11 cellular contexts compared by ENCODE assay signal in genomic region chr21:17441370-17441769, GRCh38.
DNase-seq lines count a peak whose midpoint lies in the region; ATAC-seq, FAIRE-seq and TF ChIP-seq lines count a peak whose summit lies in the region.
"Had no signal": no experiment of that assay in that cellular context is flagged by ENCODE, and none has a peak within 500 bp of the region (broad histone marks: within the 10 kb centered on the region; RNA-seq: fewer than 3 reads in every experiment).

No MANE protein-coding gene starts in this region.

- H3K79me2 ChIP-seq in GM23338 (replicated peaks; ENCODE audit: insufficient read depth), result no peaks in the 10 kb centered on the region

- H3K27ac ChIP-seq in GM23338 (ENCODE audit: low read depth) (no peak overlapping the region), neuronal stem cell (replicated peaks; ENCODE audit: low read length) (no peak overlapping the region)
- H3K27ac ChIP-seq: BLaER1 had no signal

- H3F3A ChIP-seq in GM23338 (replicated peaks; ENCODE audit: low read depth), result no peaks in the 10 kb centered on the region

- no peak overlapping the region for H2AFZ ChIP-seq in GM23338
- peak overlapping the region; percentile 25 for H2AFZ ChIP-seq in neuronal stem cell (ENCODE audit: low read length)

- no peaks in the 10 kb centered on the region for H4K20me1 ChIP-seq in GM23338 (replicated peaks; ENCODE audit: insufficient read depth)
- H4K20me1 ChIP-seq: BLaER1 had no signal

- H2BK120ac ChIP-seq in neuronal stem cell (ENCODE audit: low read depth, low read length), result no peak overlapping the region

- no peak overlapping the region for H2BK15ac ChIP-seq in neuronal stem cell (ENCODE audit: low read length)

- H3K27me3 Mint-ChIP-seq in GM23338 (ENCODE audit: insufficient read depth, low read depth, poor library complexity), result peaks cover 8% of the 10 kb centered on the region

- peaks cover 38% of the 10 kb centered on the region for H3K4me1 Mint-ChIP-seq in GM23338

- no peak overlapping the region for H3K4me3 ChIP-seq in GM23338
- no peak overlapping the region for H3K4me3 ChIP-seq in epithelial cell of esophagus (ENCODE audit: low read length)
- no peak overlapping the region for H3K4me3 ChIP-seq in neuronal stem cell (ENCODE audit: low read length in 2 of 2)
- H3K4me3 ChIP-seq: BLaER1 had no signal

- no peak overlapping the region for H4K8ac ChIP-seq in neuronal stem cell (ENCODE audit: low read depth, low read length)

- H3K14ac ChIP-seq in neuronal stem cell (ENCODE audit: low read length), result no peak overlapping the region

- no peak overlapping the region for H3K4me3 Mint-ChIP-seq in GM23338
- H3K4me3 Mint-ChIP-seq: dendritic cell treated with granulocyte-macrophage colony-stimulating factor and Interleukin-4, amounts not matched to agents 40 ng/mL and 50 ng/mL, for 4 days had no signal

- no peak overlapping the region for H3K27ac Mint-ChIP-seq in GM23338
- H3K27ac Mint-ChIP-seq: dendritic cell treated with granulocyte-macrophage colony-stimulating factor and Interleukin-4, amounts not matched to agents 40 ng/mL and 50 ng/mL, for 4 days had no signal

- no peaks in the 10 kb centered on the region for H3K9me2 ChIP-seq in GM23338 (ENCODE audit: insufficient read depth)

- TF ChIP-seq CTCF in GM23338 (conservative IDR thresholded peaks at IDR 0.05; ENCODE audit: low read depth in 2 of 2), result no peak
- no peak for TF ChIP-seq CTCF in epithelial cell of esophagus (IDR thresholded peaks at IDR 0.05; ENCODE audit: insufficient read depth, low read depth, low read length, missing control alignments)

- DNase-seq in GM23338 (ENCODE audit: low spot score), result peak; percentile 30
- peak; percentile 91 for DNase-seq in NCI-H446 treated with DMSO at 0.1 percent for 48 hours (lab: John Stamatoyannopoulos, UW)
- peak; percentile 90 for DNase-seq in epithelial cell of esophagus (ENCODE audit: low read depth)
- no peak for DNase-seq in neuronal stem cell (ENCODE audit: low spot score)
- no peak for DNase-seq in NCI-H226
- no peak for DNase-seq in AG20443 (ENCODE audit: low spot score)
- DNase-seq in urothelium cell line (ENCODE audit: low spot score), result no peak
- DNase-seq: Karpas-422 had no signal

- H3K4me1 ChIP-seq in GM23338 (ENCODE audit: insufficient read depth) (peaks cover 15% of the 10 kb centered on the region), neuronal stem cell (ENCODE audit: control insufficient read depth in 2 of 2, insufficient read depth in 1 of 2, low read depth in 1 of 2, low read length in 2 of 2) (peaks cover 11 to 21% of the 10 kb centered on the region in 2 donors)

- no peaks in the 10 kb centered on the region for H3K9me3 Mint-ChIP-seq in GM23338
- H3K9me3 Mint-ChIP-seq: dendritic cell treated with granulocyte-macrophage colony-stimulating factor and Interleukin-4, amounts not matched to agents 40 ng/mL and 50 ng/mL, for 4 days had no signal

- ATAC-seq in GM23338 (no peak), GM18519 (IDR thresholded peaks at IDR 0.05; ENCODE audit: low FRiP score, unreplicated experiment) (no peak)

- no peaks in the 10 kb centered on the region for H3K27me3 ChIP-seq in GM23338 (ENCODE audit: insufficient read depth)
- no peaks in the 10 kb centered on the region for H3K27me3 ChIP-seq in neuronal stem cell (ENCODE audit: control insufficient read depth in 3 of 3, insufficient read depth in 3 of 3, low read depth in 1 of 3, low read length in 3 of 3)
- H3K27me3 ChIP-seq: BLaER1 had no signal

- no peak overlapping the region for H3K18ac ChIP-seq in neuronal stem cell (ENCODE audit: low read length)

- no CpG with 5 or more reads among the region's 1 CpG for WGBS in neuronal stem cell (ENCODE audit: extremely low coverage in 2 of 2, insufficient read length in 2 of 2, insufficient replicate concordance in 1 of 2), 2 donors

- H3K9ac ChIP-seq in neuronal stem cell (ENCODE audit: low read depth, low read length, poor library complexity), result no peak overlapping the region
- H3K9ac ChIP-seq: BLaER1 had no signal

- no peak overlapping the region for H3K4me2 ChIP-seq in GM23338
- H3K4me2 ChIP-seq in neuronal stem cell (ENCODE audit: insufficient read depth, low read length, poor library complexity, severe bottlenecking), result no peak overlapping the region
- H3K4me2 ChIP-seq: BLaER1 had no signal

- no peaks in the 10 kb centered on the region for H3K36me3 ChIP-seq in GM23338 (ENCODE audit: insufficient read depth)
- no peaks in the 10 kb centered on the region for H3K36me3 ChIP-seq in neuronal stem cell (replicated peaks in 1 of 2; ENCODE audit: control insufficient read depth in 2 of 2, insufficient read depth in 2 of 2, low read length in 2 of 2)
- H3K36me3 ChIP-seq: BLaER1 had no signal

- no peaks in the 10 kb centered on the region for H3K79me1 ChIP-seq in neuronal stem cell (ENCODE audit: low read depth, low read length)

- no peak overlapping the region for H4K91ac ChIP-seq in neuronal stem cell (ENCODE audit: low read depth, low read length, poor library complexity)

- no peak overlapping the region for H2BK12ac ChIP-seq in neuronal stem cell (ENCODE audit: low read length)

- H3K23ac ChIP-seq in neuronal stem cell (ENCODE audit: low read depth, low read length, poor library complexity), result no peak overlapping the region

- FAIRE-seq in urothelium cell line (lab: Jason Lieb, UNC), result no peak

- no peaks in the 10 kb centered on the region for H3K9me3 ChIP-seq in neuronal stem cell (replicated peaks in 1 of 2; ENCODE audit: control insufficient read depth in 2 of 2, insufficient read depth in 1 of 2, low read depth in 1 of 2, low read length in 2 of 2)
- H3K9me3 ChIP-seq: BLaER1 had no signal

- no peak overlapping the region for H2AK5ac ChIP-seq in neuronal stem cell (ENCODE audit: low read depth, low read length)

- H2BK5ac ChIP-seq in neuronal stem cell (ENCODE audit: low read length), result no peak overlapping the region

- no peak overlapping the region for H3K4ac ChIP-seq in neuronal stem cell (ENCODE audit: low read length)

- no peaks in the 10 kb centered on the region for H3K36me3 Mint-ChIP-seq in GM23338 (ENCODE audit: low read depth)

TF ChIP-seq in GM23338, 12 proteins besides CTCF, POLR2A, EP300 and RAD21 (continues in another document):
- no peak for TF ChIP-seq ZNF462 (CRISPR knock-in tag; IDR thresholded peaks at IDR 0.05)

Comparison
In these comparisons a context has a peak if more than half of its experiments do, and no peak if none do; other contexts are left out.
1. DNase-seq: peak in GM23338 (single experiment), NCI-H446 treated with DMSO at 0.1 percent for 48 hours (single experiment) and epithelial cell of esophagus (single experiment); none in neuronal stem cell (single experiment), NCI-H226 (single experiment), AG20443 (single experiment) and urothelium cell line (single experiment).